10 cellular contexts compared by ENCODE assay signal in genomic region chr20:19885981-19886665, GRCh38.
DNase-seq lines count a peak whose midpoint lies in the region; ATAC-seq and TF ChIP-seq lines count a peak whose summit lies in the region.
"Had no signal": no experiment of that assay in that cellular context is flagged by ENCODE, and none has a peak within 500 bp of the region (broad histone marks: within the 10 kb centered on the region; RNA-seq: fewer than 3 reads in every experiment).

No MANE protein-coding gene starts in this region.

- peak overlapping the region; percentile 58 for H3K4me3 Mint-ChIP-seq in Calu3 (ENCODE audit: low read depth, unreplicated experiment)
- H3K4me3 Mint-ChIP-seq: activated naive CD4-positive, alpha-beta T cell treated with anti-CD3 and anti-CD28 coated beads for 36 hours had no signal

- peaks cover 5% of the 10 kb centered on the region for H3F3A ChIP-seq in SK-N-SH (replicated peaks; ENCODE audit: insufficient read depth)

- H3K36me3 Mint-ChIP-seq in Calu3 (ENCODE audit: insufficient read depth, unreplicated experiment): peaks cover 14% of the 10 kb centered on the region

- no peaks in the 10 kb centered on the region for H3K9me3 Mint-ChIP-seq in Calu3 (ENCODE audit: low read depth, unreplicated experiment)
- H3K9me3 Mint-ChIP-seq: activated naive CD4-positive, alpha-beta T cell treated with anti-CD3 and anti-CD28 coated beads for 36 hours had no signal

- H3K36me3 ChIP-seq in SK-N-SH (replicated peaks in 1 of 2; ENCODE audit: control insufficient read depth in 1 of 2, insufficient read depth in 2 of 2, low read length in 1 of 2) (peaks cover 0 to 5% of the 10 kb centered on the region in 2 experiments), prostate gland (no peaks in the 10 kb centered on the region)

- H3K4me3 ChIP-seq in SK-N-SH (ENCODE audit: low read depth in 2 of 2, low read length in 1 of 2) (no peak overlapping the region), prostate gland (peak overlapping the region; percentile 3 to 11)

- no peak overlapping the region for H3K4me2 ChIP-seq in SK-N-SH

- intact Hi-C loops in Calu3 (cut with micrococcal nuclease; ENCODE audit: unreplicated experiment) (loop anchor here (5.0 to 10.0 kb wide), 2 partner anchors 71 to 91 kb away; no protein-coding TSS in a partner anchor), head of caudate nucleus (cut with DNase I) (no loop called here), prostate gland (cut with DNase I) (loop anchor here (1.0 to 10.0 kb wide), 3 partner anchors 36 to 191 kb away; no protein-coding TSS in a partner anchor)

- H3K9ac ChIP-seq in SK-N-SH: no peak overlapping the region

- no peaks in the 10 kb centered on the region for H3K9me3 ChIP-seq in SK-N-SH
- H3K9me3 ChIP-seq in prostate gland: no peaks in the 10 kb centered on the region

- H3K27me3 Mint-ChIP-seq in Calu3 (ENCODE audit: unreplicated experiment): no peaks in the 10 kb centered on the region

- H2AFZ ChIP-seq in SK-N-SH (ENCODE audit: low read depth): no peak overlapping the region

- in situ Hi-C loops in GM13976 (cut with MboI; ENCODE audit: low sequenced_read_pairs, unreplicated experiment): no loop called here

- H4K20me1 ChIP-seq in SK-N-SH (ENCODE audit: insufficient read depth): no peaks in the 10 kb centered on the region

- no peak overlapping the region for H3K27ac Mint-ChIP-seq in Calu3 (ENCODE audit: unreplicated experiment)
- H3K27ac Mint-ChIP-seq: activated naive CD4-positive, alpha-beta T cell treated with anti-CD3 and anti-CD28 coated beads for 36 hours had no signal

- POLR2A ChIA-PET in SK-N-SH (lab: Yijun Ruan, JAX): no interaction called here

- ATAC-seq in GM21381 (IDR thresholded peaks at IDR 0.05; ENCODE audit: unreplicated experiment) (no peak), GM18873 (IDR thresholded peaks at IDR 0.05; ENCODE audit: low FRiP score, unreplicated experiment) (no peak)

- H3K4me1 Mint-ChIP-seq in Calu3 (ENCODE audit: low read depth, unreplicated experiment): peaks cover 35% of the 10 kb centered on the region

- H3K4me1 ChIP-seq in SK-N-SH (ENCODE audit: control insufficient read depth in 1 of 2, insufficient read depth in 2 of 2, low read depth in 1 of 2, low read length in 1 of 2): peaks cover 9 to 22% of the 10 kb centered on the region in 2 experiments; a peak in 3 of 4 replicates
- peaks cover 27% of the 10 kb centered on the region for H3K4me1 ChIP-seq in prostate gland (replicated peaks)

- CTCF ChIA-PET in Calu3 (lab: Charles Lee) (interaction anchor here (0.6 to 1.0 kb wide), 6 partner anchors 16 to 128 kb away, joined by 3 to 5 read pairs (median 3); no protein-coding TSS in a partner anchor), SK-N-SH (lab: Yijun Ruan, JAX) (no interaction called here)

- no peaks in the 10 kb centered on the region for H3K9me2 ChIP-seq in SK-N-SH

- TF ChIP-seq POLR2A in prostate gland (IDR thresholded peaks at IDR 0.05): no peak

- TF ChIP-seq CTCF in Calu3 (IDR thresholded peaks at IDR 0.05; ENCODE audit: unreplicated experiment) (no peak), SK-N-SH (IDR thresholded peaks at IDR 0.05) (no peak), prostate gland (IDR thresholded peaks at IDR 0.05) (no peak), GM13976 (IDR thresholded peaks at IDR 0.05; ENCODE audit: borderline replicate concordance, control extremely low read depth, extremely low read depth, insufficient read depth, missing control alignments) (no peak)

- no peaks in the 10 kb centered on the region for H3K79me2 ChIP-seq in SK-N-SH (ENCODE audit: insufficient read depth)

- 71% methylated on average over 11 of the region's 15 CpGs for WGBS in SK-N-SH (ENCODE audit: low lambda C conversion rate)
- WGBS in prostate gland: 15% methylated on average over 15 of the region's 15 CpGs

- H3K27ac ChIP-seq in SK-N-SH (ENCODE audit: low read depth in 2 of 2, low read length in 1 of 2) (peak overlapping the region in 1 of 2 experiments; percentile 18; a peak in 1 of 4 replicates), prostate gland (peak overlapping the region; percentile 79 to 82)

- TF ChIP-seq RAD21 in SK-N-SH (IDR thresholded peaks at IDR 0.05; ENCODE audit: low read length): no peak

- no peak for TF ChIP-seq EP300 in SK-N-SH (IDR thresholded peaks at IDR 0.05; ENCODE audit: borderline replicate concordance in 1 of 2, low read depth in 1 of 2, low read length in 1 of 2)

- H3K27me3 ChIP-seq in SK-N-SH (ENCODE audit: insufficient read depth) (no peaks in the 10 kb centered on the region), prostate gland (replicated peaks; ENCODE audit: insufficient read depth) (no peaks in the 10 kb centered on the region)

- peak; percentile 9 for DNase-seq in Calu3
- no peak for DNase-seq in SK-N-SH
- peak; percentile 29 to 85 (median 61) for DNase-seq in head of caudate nucleus
- peak; percentile 63 for DNase-seq in prostate gland (ENCODE audit: low spot score)
- no peak for DNase-seq in NOMO-1 treated with dmso at 0.1 percent for 144 hours (lab: John Stamatoyannopoulos, UW; ENCODE audit: unreplicated experiment)
- DNase-seq in GM13976 (ENCODE audit: low spot score): no peak
- DNase-seq: activated naive CD4-positive, alpha-beta T cell treated with anti-CD3 and anti-CD28 coated beads for 36 hours; Kasumi-1 had no signal

- BruUV-seq in Calu3 (replicated peaks; lab: Mats Ljungman, UMichigan): no TSS peak

TF ChIP-seq in SK-N-SH, 30 proteins besides CTCF, POLR2A, EP300 and RAD21:
- TF ChIP-seq NFIC (IDR thresholded peaks at IDR 0.05; ENCODE audit: borderline replicate concordance) (peak; percentile 30; the same call in 1 of the 2 replicates), MXI1 (IDR thresholded peaks at IDR 0.05; ENCODE audit: low read depth, low read length) (no peak), FOSL2 (IDR thresholded peaks at IDR 0.05; ENCODE audit: borderline replicate concordance, low read depth) (0 out of 2 replicates have a peak, but pooled peaks have one; percentile 2)

Comparison
In these comparisons a context has a peak if more than half of its experiments do, and no peak if none do; other contexts are left out.
1. DNase-seq: peak in Calu3 (single experiment), head of caudate nucleus (42 of 42) and prostate gland (single experiment); none in SK-N-SH (single experiment), NOMO-1 treated with dmso at 0.1 percent for 144 hours (single experiment) and GM13976 (single experiment).
2. H3K4me3 ChIP-seq: peak in prostate gland (2 of 2); none in SK-N-SH (0 of 2).